Comparison of ENCODE assay signal across 8 cellular contexts in the genomic region with DNA sequence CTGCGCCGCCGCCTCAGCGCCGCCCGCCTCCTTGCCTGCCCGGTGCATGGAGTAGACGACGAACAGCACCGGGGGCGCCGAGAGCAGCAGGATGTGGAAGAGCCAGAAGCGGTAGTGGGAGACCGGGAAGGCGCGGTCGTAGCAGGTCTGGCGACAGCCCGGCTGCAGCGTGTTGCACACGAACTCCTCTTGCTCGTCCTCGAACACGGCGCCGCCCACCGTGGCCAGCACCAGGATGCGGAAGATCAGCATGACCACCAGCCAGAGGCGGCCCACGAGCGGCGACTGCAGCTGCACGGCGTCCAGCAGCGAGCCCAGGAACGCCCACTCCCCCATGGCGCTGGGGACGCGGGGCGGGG. TPM values are rescaled to one million over a fixed set of nuclear protein-coding genes. Genes with fewer than 3 reads are reported as not detected.
DNase-seq lines count a peak whose midpoint lies in the region; ATAC-seq and TF ChIP-seq lines count a peak whose summit lies in the region.

No MANE protein-coding gene starts in this region.

- H3K27ac ChIP-seq in endodermal cell (ENCODE audit: low read depth, low read length) (no peak overlapping the region), neural progenitor cell (no peak overlapping the region)

- H3K4me1 ChIP-seq in endodermal cell (ENCODE audit: control insufficient read depth, insufficient read depth, low read length): no peaks in the 10 kb centered on the region
- H3K4me1 ChIP-seq in neural progenitor cell: peaks cover 4% of the 10 kb centered on the region

- H3K27me3 Mint-ChIP-seq in endodermal cell (ENCODE audit: insufficient read depth) (peaks cover 49% of the 10 kb centered on the region), neural progenitor cell (ENCODE audit: insufficient read depth, low read depth) (peaks cover 24% of the 10 kb centered on the region)

- H3K4me3 Mint-ChIP-seq in endodermal cell (peak overlapping the region; percentile 61), neural progenitor cell (peak overlapping the region; percentile 82)

- H3K4me1 Mint-ChIP-seq in endodermal cell: peaks cover 8% of the 10 kb centered on the region
- H3K4me1 Mint-ChIP-seq in neural progenitor cell: peaks cover 13% of the 10 kb centered on the region

- H3K9me3 ChIP-seq in endodermal cell (ENCODE audit: control insufficient read depth, low read length) (no peaks in the 10 kb centered on the region), neural progenitor cell (ENCODE audit: low read depth) (no peaks in the 10 kb centered on the region)

- peaks cover 15% of the 10 kb centered on the region for H3K27me3 ChIP-seq in endodermal cell (ENCODE audit: control insufficient read depth, insufficient read depth, low read length, poor library complexity, severe bottlenecking)
- peaks cover 55% of the 10 kb centered on the region for H3K27me3 ChIP-seq in neural progenitor cell

- no peak overlapping the region for H3K9ac ChIP-seq in endodermal cell (ENCODE audit: extremely low read depth, low read length, poor library complexity, severe bottlenecking)
- H3K9ac ChIP-seq in neural progenitor cell: no peak overlapping the region

- DNase-seq in EL: peak; percentile 52
- DNase-seq in NCI-H146 treated with DMSO at 0.1 percent for 48 hours (lab: John Stamatoyannopoulos, UW; ENCODE audit: unreplicated experiment): peak; percentile 12
- DNase-seq in endodermal cell: peak; percentile 79
- DNase-seq in neural progenitor cell (ENCODE audit: low spot score): peak; percentile 63
- no peak for DNase-seq in HuH-7 (ENCODE audit: low spot score)
- DNase-seq in GOT3 (lab: John Stamatoyannopoulos, UW): no peak
- DNase-seq in cortex of kidney (lab: John Stamatoyannopoulos, UW): no peak

- H4K20me1 ChIP-seq in neural progenitor cell (ENCODE audit: low read depth): no peaks in the 10 kb centered on the region

- H3K9me3 Mint-ChIP-seq in endodermal cell (no peaks in the 10 kb centered on the region), neural progenitor cell (no peaks in the 10 kb centered on the region)

- no peak for ATAC-seq in esophagus mucosa

- H3K79me2 ChIP-seq in neural progenitor cell (ENCODE audit: low read depth): no peaks in the 10 kb centered on the region

- peaks cover 5% of the 10 kb centered on the region for H3F3A ChIP-seq in neural progenitor cell (ENCODE audit: low read depth)

- H3K4me3 ChIP-seq in endodermal cell (ENCODE audit: low read length): peak overlapping the region; percentile 68
- peak overlapping the region; percentile 58 for H3K4me3 ChIP-seq in neural progenitor cell

- TF ChIP-seq CTCF in endodermal cell (conservative IDR thresholded peaks at IDR 0.05) (no peak), neural progenitor cell (IDR thresholded peaks at IDR 0.05) (no peak)

- WGBS in endodermal cell (ENCODE audit: insufficient coverage in 1 of 2, insufficient read length in 1 of 2), 2 experiments: 0 to 8% methylated on average over 25 to 40 of the region's 40 CpGs

- no peak overlapping the region for H3K27ac Mint-ChIP-seq in endodermal cell
- no peak overlapping the region for H3K27ac Mint-ChIP-seq in neural progenitor cell

- peak overlapping the region; percentile 83 for H2AFZ ChIP-seq in neural progenitor cell (replicated peaks)

- no peaks in the 10 kb centered on the region for H3K36me3 ChIP-seq in endodermal cell (ENCODE audit: control insufficient read depth, insufficient read depth, low read length)
- H3K36me3 ChIP-seq in neural progenitor cell: no peaks in the 10 kb centered on the region

- peak overlapping the region; percentile 99 for H3K4me2 ChIP-seq in neural progenitor cell

- H3K36me3 Mint-ChIP-seq in endodermal cell (ENCODE audit: low read depth) (no peaks in the 10 kb centered on the region), neural progenitor cell (no peaks in the 10 kb centered on the region)

RNA-seq across cellular contexts. Expression of gene GJD3, which starts 1.1 kb away (rescaled TPM):
- total RNA-seq in endodermal cell (not detected), neural progenitor cell (ENCODE audit: low replicate concordance) (not detected in 2 replicates), esophagus mucosa (0.28 TPM)
- not detected for polyA plus RNA-seq in endodermal cell (2013, experiment 1 of 2)
- not detected for polyA plus RNA-seq in endodermal cell (2013, experiment 2 of 2)

RNA-seq across cellular contexts. Expression of gene TOP2A, which starts 54.2 kb away (rescaled TPM):
- 100 to 1,000 TPM; 173 to 246 TPM for total RNA-seq in endodermal cell
- polyA plus RNA-seq in endodermal cell (2013, experiment 1 of 2): 353 TPM
- polyA plus RNA-seq in endodermal cell (2013, experiment 2 of 2): 358 TPM
- 566 and 968 TPM in 2 replicates for total RNA-seq in neural progenitor cell (ENCODE audit: low replicate concordance)
- total RNA-seq in esophagus mucosa: 56.1 TPM

RNA-seq across cellular contexts. Expression of gene RARA, which starts 54.5 kb away (rescaled TPM):
- total RNA-seq in endodermal cell (10 to 100 TPM; 22.7 to 27.6 TPM), neural progenitor cell (ENCODE audit: low replicate concordance) (9.0 and 9.4 TPM in 2 replicates), esophagus mucosa (8.2 TPM)
- polyA plus RNA-seq in endodermal cell (2013, experiment 1 of 2): 51.2 TPM
- polyA plus RNA-seq in endodermal cell (2013, experiment 2 of 2): 49.4 TPM

Comparison
In these comparisons a context has a peak if more than half of its experiments do, and no peak if none do; other contexts are left out.
1. DNase-seq: peak in EL (single experiment), NCI-H146 treated with DMSO at 0.1 percent for 48 hours (single experiment), endodermal cell (single experiment) and neural progenitor cell (single experiment); none in HuH-7 (single experiment), GOT3 (single experiment) and cortex of kidney (single experiment).